15 cellular contexts compared by ENCODE assay signal in genomic region chr1:181106479-181106878, GRCh38. TPM values are rescaled to one million over a fixed set of nuclear protein-coding genes. Genes with fewer than 3 reads are reported as not detected.
DNase-seq lines count a peak whose midpoint lies in the region; ATAC-seq and TF ChIP-seq lines count a peak whose summit lies in the region.
"Had no signal": no experiment of that assay in that cellular context is flagged by ENCODE, and none has a peak within 500 bp of the region (broad histone marks: within the 10 kb centered on the region; RNA-seq: fewer than 3 reads in every experiment).

No MANE protein-coding gene starts in this region.

- intact Hi-C loops in heart left ventricle (cut with DNase I): loop anchor here in 1 of 10 donors (2.0 to 5.0 kb wide), 2 partner anchors 16 to 36 kb away; no protein-coding TSS in a partner anchor
- intact Hi-C loops in left ventricle myocardium superior (cut with micrococcal nuclease): no loop called here

- POLR2A ChIA-PET in activated CD8-positive, alpha-beta T cell treated with anti-CD3 and anti-CD28 coated beads, Interleukin-2, amount 10 ng/mL, durations not matched to agents 7 days and 5 days (lab: Charles Lee): interaction anchor here (0.9 to 13.2 kb wide), 3 partner anchors 17 to 26 kb away, joined by 3 to 200 read pairs (median 4); partner anchors contain the start of gene IER5

- no peaks in the 10 kb centered on the region for H3K36me3 Mint-ChIP-seq in activated CD8-positive, alpha-beta T cell treated with anti-CD3 and anti-CD28 coated beads, Interleukin-2, amount 10 ng/mL, durations not matched to agents 7 days and 5 days (ENCODE audit: low read depth)
- no peaks in the 10 kb centered on the region for H3K36me3 Mint-ChIP-seq in memory B cell

- H3K27me3 ChIP-seq in heart left ventricle: no peaks in the 10 kb centered on the region
- H3K27me3 ChIP-seq in upper lobe of left lung: no peaks in the 10 kb centered on the region
- H3K27me3 ChIP-seq: brain microvascular endothelial cell had no signal

- TF ChIP-seq POLR2A in heart left ventricle (IDR thresholded peaks at IDR 0.05) (no peak), upper lobe of left lung (IDR thresholded peaks at IDR 0.05) (no peak)

- no peak for ATAC-seq in heart left ventricle
- ATAC-seq in left ventricle myocardium superior: no peak
- ATAC-seq in activated CD8-positive, alpha-beta T cell treated with anti-CD3 and anti-CD28 coated beads, Interleukin-2, amount 10 ng/mL, durations not matched to agents 7 days and 5 days: no peak
- no peak for ATAC-seq in memory B cell (ENCODE audit: low read depth)
- ATAC-seq in upper lobe of left lung (ENCODE audit: low FRiP score in 2 of 2): no peak
- no peak for ATAC-seq in HG03432 (IDR thresholded peaks at IDR 0.05; ENCODE audit: unreplicated experiment)
- ATAC-seq in HG02852 (IDR thresholded peaks at IDR 0.05; ENCODE audit: unreplicated experiment): no peak
- ATAC-seq: left lung had no signal

- H3K4me1 ChIP-seq in heart left ventricle: peaks cover 0 to 64% (median 28%) of the 10 kb centered on the region in 12 donors
- H3K4me1 ChIP-seq in upper lobe of left lung: peaks cover 45 to 52% (median 48%) of the 10 kb centered on the region in 4 donors

- H3K9me3 Mint-ChIP-seq in activated CD8-positive, alpha-beta T cell treated with anti-CD3 and anti-CD28 coated beads, Interleukin-2, amount 10 ng/mL, durations not matched to agents 7 days and 5 days (ENCODE audit: insufficient read depth): no peaks in the 10 kb centered on the region
- no peaks in the 10 kb centered on the region for H3K9me3 Mint-ChIP-seq in memory B cell

- H3K27ac Mint-ChIP-seq in activated CD8-positive, alpha-beta T cell treated with anti-CD3 and anti-CD28 coated beads, Interleukin-2, amount 10 ng/mL, durations not matched to agents 7 days and 5 days: no peak overlapping the region
- peak overlapping the region; percentile 88 for H3K27ac Mint-ChIP-seq in memory B cell

- H3K9me3 ChIP-seq in heart left ventricle (no peaks in the 10 kb centered on the region), upper lobe of left lung (no peaks in the 10 kb centered on the region)
- H3K9me3 ChIP-seq: left lung had no signal

- H3K27me3 Mint-ChIP-seq in activated CD8-positive, alpha-beta T cell treated with anti-CD3 and anti-CD28 coated beads, Interleukin-2, amount 10 ng/mL, durations not matched to agents 7 days and 5 days (ENCODE audit: low read depth): peaks cover 48% of the 10 kb centered on the region
- H3K27me3 Mint-ChIP-seq in memory B cell: no peaks in the 10 kb centered on the region

- 54 to 63% (median 59%) methylated on average over 6 of the region's 6 CpGs for WGBS in heart left ventricle, 4 donors
- 53 to 56% methylated on average over 6 of the region's 6 CpGs for WGBS in upper lobe of left lung, 2 donors

- no peak for TF ChIP-seq EP300 in upper lobe of left lung (IDR thresholded peaks at IDR 0.05)

- H3K4me1 Mint-ChIP-seq in activated CD8-positive, alpha-beta T cell treated with anti-CD3 and anti-CD28 coated beads, Interleukin-2, amount 10 ng/mL, durations not matched to agents 7 days and 5 days (ENCODE audit: low read depth): peaks cover 56% of the 10 kb centered on the region
- peaks cover 24% of the 10 kb centered on the region for H3K4me1 Mint-ChIP-seq in memory B cell

- H3K27ac ChIP-seq in heart left ventricle (peak overlapping the region in 9 of 12 donors; percentile 7 to 92 (median 74)), upper lobe of left lung (peak overlapping the region in 3 of 4 donors; percentile 40 to 90 (median 75))
- H3K27ac ChIP-seq: brain microvascular endothelial cell had no signal

- DNase-seq in heart left ventricle (no peak), left ventricle myocardium superior (no peak), memory B cell (ENCODE audit: low spot score in 2 of 2) (no peak), upper lobe of left lung (no peak), glomerular visceral epithelial cell (ENCODE audit: extremely low spot score) (no peak)
- DNase-seq in activated CD8-positive, alpha-beta T cell treated with anti-CD3 and anti-CD28 coated beads, Interleukin-2, amount 10 ng/mL, durations not matched to agents 7 days and 5 days: no peak
- DNase-seq: activated CD4-positive, alpha-beta T cell treated with anti-CD3 and anti-CD28 coated beads for 48 hours; brain microvascular endothelial cell; left lung; NCI-H226; OCI-M1; stimulated activated CD4-positive, alpha-beta T cell treated with anti-CD3 and anti-CD28 coated beads, Interleukin-15, amount 100 ng/mL, for 24 hours; trophoblast cell had no signal

- no peak for TF ChIP-seq CTCF in heart left ventricle (IDR thresholded peaks at IDR 0.05)
- no peak for TF ChIP-seq CTCF in upper lobe of left lung (IDR thresholded peaks at IDR 0.05)

- H3K36me3 ChIP-seq in heart left ventricle: no peaks in the 10 kb centered on the region
- no peaks in the 10 kb centered on the region for H3K36me3 ChIP-seq in upper lobe of left lung
- H3K36me3 ChIP-seq: brain microvascular endothelial cell, left lung had no signal

- CTCF ChIA-PET in activated CD8-positive, alpha-beta T cell treated with anti-CD3 and anti-CD28 coated beads, Interleukin-2, amount 10 ng/mL, durations not matched to agents 7 days and 5 days (lab: Charles Lee): interaction anchor here (1.2 to 7.8 kb wide), 5 partner anchors 11 to 71 kb away, joined by 3 to 114 read pairs (median 7); no protein-coding TSS in a partner anchor

- peak overlapping the region in 2 of 12 donors; percentile 70 to 72 for H3K4me3 ChIP-seq in heart left ventricle
- H3K4me3 ChIP-seq in upper lobe of left lung: no peak overlapping the region

- H3K4me3 Mint-ChIP-seq in activated CD8-positive, alpha-beta T cell treated with anti-CD3 and anti-CD28 coated beads, Interleukin-2, amount 10 ng/mL, durations not matched to agents 7 days and 5 days: peak overlapping the region; percentile 6
- peak overlapping the region; percentile 86 for H3K4me3 Mint-ChIP-seq in memory B cell

RNA-seq across cellular contexts. Expression of gene IER5, which starts 18.0 kb away (rescaled TPM):
- total RNA-seq in heart left ventricle (10 to 100 TPM; 12.8 to 22.7 (median 18.4) TPM), left ventricle myocardium superior (15.9 TPM), upper lobe of left lung (10 to 100 TPM; 15.0 to 43.6 (median 26.1) TPM)
- polyA plus RNA-seq in heart left ventricle: 10 to 100 TPM; 19.9 to 23.4 TPM
- 10 to 100 TPM; 37.2 to 38.0 TPM for total RNA-seq in activated CD8-positive, alpha-beta T cell treated with anti-CD3 and anti-CD28 coated beads, Interleukin-2, amount 10 ng/mL, durations not matched to agents 7 days and 5 days
